ENCODE assay signal across 8 cellular contexts in the genomic region with DNA sequence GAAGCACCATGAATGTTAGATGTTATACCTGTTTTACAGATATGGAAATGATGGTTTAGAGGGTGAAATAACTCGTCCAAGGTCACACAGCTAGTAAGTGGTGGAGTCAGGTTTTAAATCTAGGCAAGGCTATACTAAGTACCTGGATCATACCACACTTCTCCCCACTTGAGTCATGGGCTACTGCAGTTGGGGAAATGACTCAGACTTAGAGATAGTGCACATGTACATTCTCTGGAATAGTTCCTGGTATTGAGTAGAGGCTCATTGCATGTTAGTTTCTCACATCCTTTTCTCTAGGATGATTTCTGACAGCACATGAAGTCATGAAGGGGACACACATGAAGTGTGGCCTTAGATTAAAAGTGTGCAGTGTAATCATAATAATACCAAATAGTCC.
DNase-seq lines count a peak whose midpoint lies in the region; ATAC-seq, FAIRE-seq and TF ChIP-seq lines count a peak whose summit lies in the region.

No MANE protein-coding gene starts in this region.

- SMC1A ChIA-PET in GM12878 (lab: Charles Lee; ENCODE audit: uncharacterized antibody, unreplicated experiment) = interaction anchor here (0.7 to 5.1 kb wide), 19 partner anchors 16 to 353 kb away, joined by 3 to 24 read pairs (median 4); no protein-coding TSS in a partner anchor

- TF ChIP-seq EP300 in GM12878 (IDR thresholded peaks at IDR 0.05; ENCODE audit: borderline replicate concordance in 1 of 2, control insufficient read depth in 1 of 2, low read depth in 2 of 2, low read length in 2 of 2) (peak in 1 of 2 experiments; percentile 69; a peak in 1 of 4 replicates), ovary (IDR thresholded peaks at IDR 0.05) (no peak)

- no peaks in the 10 kb centered on the region for H4K20me1 ChIP-seq in GM12878 (ENCODE audit: control insufficient read depth, insufficient read depth)

- H3K27me3 ChIP-seq in GM12878 (replicated peaks in 1 of 2; ENCODE audit: control insufficient read depth in 2 of 2, insufficient read depth in 2 of 2, low read length in 1 of 2) = no peaks in the 10 kb centered on the region
- no peaks in the 10 kb centered on the region for H3K27me3 ChIP-seq in ovary

- H3K79me2 ChIP-seq in GM12878 (ENCODE audit: control insufficient read depth, insufficient read depth, low read length) = no peaks in the 10 kb centered on the region

- DNase-seq in Daoy (ENCODE audit: low read depth) = peak; percentile 49
- peak; percentile 88 for DNase-seq in GM12878 (ENCODE audit: low read depth, low spot score)
- no peak for DNase-seq in ovary
- DNase-seq in SW 1271 (lab: John Stamatoyannopoulos, UW) = no peak
- no peak for DNase-seq in AML-193 (lab: John Stamatoyannopoulos, UW)
- DNase-seq in activated effector memory CD4-positive, alpha-beta T cell treated with anti-CD3 and anti-CD28 coated beads, Interleukin-2, amount 50 U/mL, for 16 hours = no peak

- H3K36me3 ChIP-seq in GM12878 (ENCODE audit: control insufficient read depth in 2 of 2, insufficient read depth in 2 of 2, low read length in 1 of 2) = no peaks in the 10 kb centered on the region
- no peaks in the 10 kb centered on the region for H3K36me3 ChIP-seq in ovary

- ATAC-seq in GM19455 (IDR thresholded peaks at IDR 0.05; ENCODE audit: unreplicated experiment) (peak; percentile 90), HG03439 (IDR thresholded peaks at IDR 0.05; ENCODE audit: unreplicated experiment) (peak; percentile 90), GM12878 (peak; percentile 90)

- BruUV-seq in GM12878 (replicated peaks; lab: Mats Ljungman, UMichigan) = no TSS peak

- CTCF ChIA-PET in GM12878 (lab: Yijun Ruan, JAX) = interaction anchor here (0.5 to 3.1 kb wide), 3 partner anchors 13 to 255 kb away, joined by 3 to 15 read pairs (median 3); no protein-coding TSS in a partner anchor

- 3% methylated on average over 1 of the region's 1 CpG for WGBS in GM12878 (ENCODE audit: insufficient coverage, insufficient replicate concordance, low lambda C conversion rate, missing lambda C conversion rate)
- WGBS in ovary, 3 donors = 48 to 53% (median 53%) methylated on average over 1 of the region's 1 CpG

- intact Hi-C loops in GM12878 (cut with micrococcal nuclease; ENCODE audit: unreplicated experiment) = loop anchor here (1.0 to 5.0 kb wide), 6 partner anchors 35 to 225 kb away; a partner anchor contains a TSS
- intact Hi-C loops in ovary (cut with DNase I) = no loop called here

- peak overlapping the region; percentile 24 for H3K4me2 ChIP-seq in GM12878 (ENCODE audit: control insufficient read depth, insufficient read depth)

- 0 out of 2 replicates have a peak overlapping the region, but pooled peaks have one; percentile 24 for H3K9ac ChIP-seq in GM12878 (ENCODE audit: control insufficient read depth, insufficient read depth, low read length)

- H3K4me1 ChIP-seq in GM12878 (ENCODE audit: control insufficient read depth, insufficient read depth, low read length) (peaks cover 33% of the 10 kb centered on the region), ovary (ENCODE audit: insufficient read depth) (no peaks in the 10 kb centered on the region)

- TF ChIP-seq RAD21 in GM12878 (IDR thresholded peaks at IDR 0.05; ENCODE audit: insufficient read depth, low read depth, low read length) = peak; percentile 36; the same call in 1 of the 2 replicates

- in situ Hi-C loops in GM12878 (cut with MboI) = no loop called here

- POLR2A ChIA-PET in GM12878 (lab: Charles Lee) = no interaction called here

- H2AFZ ChIP-seq in GM12878 (ENCODE audit: control insufficient read depth, low read depth, low read length) = peak overlapping the region; percentile 21

- H3K9me3 ChIP-seq in GM12878 (replicated peaks; ENCODE audit: control insufficient read depth, insufficient read depth, low read length) (peaks cover 2% of the 10 kb centered on the region; the same call in 2 of the 3 replicates), ovary (peaks cover 0 to 4% of the 10 kb centered on the region in 2 donors)

- H3K27ac ChIP-seq in GM12878 (ENCODE audit: control insufficient read depth, insufficient read depth) (peak overlapping the region; percentile 85), ovary (no peak overlapping the region)

- FAIRE-seq in GM12878 (lab: Jason Lieb, UNC) = peak; percentile 77

- RAD21 ChIA-PET in GM12878 (lab: Charles Lee; ENCODE audit: unreplicated experiment) = interaction anchor here (0.9 to 1.8 kb wide), 7 partner anchors 19 to 164 kb away, joined by 3 to 11 read pairs (median 3); no protein-coding TSS in a partner anchor

- TF ChIP-seq POLR2A in GM12878 (IDR thresholded peaks at IDR 0.05; ENCODE audit: low read depth, low read length) (no peak), ovary (IDR thresholded peaks at IDR 0.05) (no peak)

- TF ChIP-seq CTCF in GM12878 (IDR thresholded peaks at IDR 0.05 in 2 of 3, conservative IDR thresholded peaks at IDR 0.05 in 1 of 3; ENCODE audit: control insufficient read depth in 2 of 3, extremely low read depth in 1 of 3, insufficient read depth in 1 of 3, low read depth in 3 of 3, low read length in 3 of 3) = no peak
- no peak for TF ChIP-seq CTCF in ovary (IDR thresholded peaks at IDR 0.05)

- H3K4me3 ChIP-seq in GM12878 (no peak overlapping the region), ovary (no peak overlapping the region)

TF ChIP-seq in GM12878, 131 proteins besides CTCF, POLR2A, EP300 and RAD21 (continues in another document):
- TF ChIP-seq TAF1 (IDR thresholded peaks at IDR 0.05; ENCODE audit: borderline replicate concordance, low read depth, low read length) (0 out of 2 replicates have a peak, but pooled peaks have one; percentile 24), ETV6 (conservative IDR thresholded peaks at IDR 0.05 in 1 of 2, IDR thresholded peaks at IDR 0.05 in 1 of 2; ENCODE audit: borderline replicate concordance in 1 of 2, low read depth in 1 of 2) (peak in 1 of 2 experiments; percentile 97; a peak in 2 of 4 replicates), BCL11A (IDR thresholded peaks at IDR 0.05; ENCODE audit: low read depth, low read length) (peak; percentile 94), MEF2A (IDR thresholded peaks at IDR 0.05; ENCODE audit: insufficient read depth, low read depth, low read length) (peak; percentile 81; the same call in 1 of the 2 replicates), CHD4 (IDR thresholded peaks at IDR 0.05) (no peak), MYC (IDR thresholded peaks at IDR 0.05; ENCODE audit: insufficient read depth, insufficient read length, insufficient replicate concordance, low read length, severe bottlenecking) (no peak), NFIC (IDR thresholded peaks at IDR 0.05; ENCODE audit: low read depth, low read length) (peak; percentile 87; the same call in 1 of the 2 replicates), GATAD2B (conservative IDR thresholded peaks at IDR 0.05; ENCODE audit: low read depth) (no peak), NBN (IDR thresholded peaks at IDR 0.05) (no peak), FOXM1 (IDR thresholded peaks at IDR 0.05; ENCODE audit: low read depth, low read length) (peak; percentile 90; the same call in 1 of the 2 replicates), MTA2 (IDR thresholded peaks at IDR 0.05; ENCODE audit: low read depth) (peak; percentile 29; the same call in 1 of the 2 replicates), CREB1 (IDR thresholded peaks at IDR 0.05; ENCODE audit: low read depth) (peak; percentile 54; the same call in 1 of the 2 replicates), BHLHE40 (IDR thresholded peaks at IDR 0.05; ENCODE audit: borderline replicate concordance in 1 of 2, low read depth in 2 of 2, low read length in 1 of 2) (peak; percentile 49 to 61; a peak in 2 of 4 replicates), ZBED1 (IDR thresholded peaks at IDR 0.05; ENCODE audit: borderline replicate concordance) (peak; percentile 84; the same call in 1 of the 2 replicates), MYB (IDR thresholded peaks at IDR 0.05; ENCODE audit: borderline replicate concordance, low read depth, low read length) (no peak), EED (IDR thresholded peaks at IDR 0.05; ENCODE audit: low read depth) (peak; percentile 99), SREBF1 (IDR thresholded peaks at IDR 0.05; ENCODE audit: low read length) (no peak), EZH2 (IDR thresholded peaks at IDR 0.05; ENCODE audit: borderline replicate concordance, control insufficient read depth, low read depth, low read length) (peak; percentile 35; the same call in 1 of the 2 replicates)
- TF ChIP-seq, protein P1, sequence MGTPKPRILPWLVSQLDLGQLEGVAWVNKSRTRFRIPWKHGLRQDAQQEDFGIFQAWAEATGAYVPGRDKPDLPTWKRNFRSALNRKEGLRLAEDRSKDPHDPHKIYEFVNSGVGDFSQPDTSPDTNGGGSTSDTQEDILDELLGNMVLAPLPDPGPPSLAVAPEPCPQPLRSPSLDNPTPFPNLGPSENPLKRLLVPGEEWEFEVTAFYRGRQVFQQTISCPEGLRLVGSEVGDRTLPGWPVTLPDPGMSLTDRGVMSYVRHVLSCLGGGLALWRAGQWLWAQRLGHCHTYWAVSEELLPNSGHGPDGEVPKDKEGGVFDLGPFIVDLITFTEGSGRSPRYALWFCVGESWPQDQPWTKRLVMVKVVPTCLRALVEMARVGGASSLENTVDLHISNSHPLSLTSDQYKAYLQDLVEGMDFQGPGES (IDR thresholded peaks at IDR 0.05) = no peak
- TF ChIP-seq, protein P2, sequence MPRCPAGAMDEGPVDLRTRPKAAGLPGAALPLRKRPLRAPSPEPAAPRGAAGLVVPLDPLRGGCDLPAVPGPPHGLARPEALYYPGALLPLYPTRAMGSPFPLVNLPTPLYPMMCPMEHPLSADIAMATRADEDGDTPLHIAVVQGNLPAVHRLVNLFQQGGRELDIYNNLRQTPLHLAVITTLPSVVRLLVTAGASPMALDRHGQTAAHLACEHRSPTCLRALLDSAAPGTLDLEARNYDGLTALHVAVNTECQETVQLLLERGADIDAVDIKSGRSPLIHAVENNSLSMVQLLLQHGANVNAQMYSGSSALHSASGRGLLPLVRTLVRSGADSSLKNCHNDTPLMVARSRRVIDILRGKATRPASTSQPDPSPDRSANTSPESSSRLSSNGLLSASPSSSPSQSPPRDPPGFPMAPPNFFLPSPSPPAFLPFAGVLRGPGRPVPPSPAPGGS (IDR thresholded peaks at IDR 0.05; ENCODE audit: borderline replicate concordance, insufficient read depth, low read depth, low read length, poor library complexity, severe bottlenecking) = peak; percentile 95

Comparison
In these comparisons a context has a peak if more than half of its experiments do, and no peak if none do; other contexts are left out.
1. DNase-seq: peak in Daoy (single experiment) and GM12878 (single experiment); none in ovary (0 of 5), SW 1271 (0 of 2), AML-193 (0 of 2) and activated effector memory CD4-positive, alpha-beta T cell treated with anti-CD3 and anti-CD28 coated beads, Interleukin-2, amount 50 U/mL, for 16 hours (single experiment).
2. Peak in every context shown above with its lines, with median percentiles within 50 percentile points of each other: ATAC-seq.